Comparison of ENCODE assay signal across 17 cellular contexts in genomic region chr1:4375812-4376211, GRCh38.
"Had no signal": no experiment of that assay in that cellular context is flagged by ENCODE, and none has a peak within 500 bp of the region (broad histone marks: within the 10 kb centered on the region; RNA-seq: fewer than 3 reads in every experiment).

No MANE protein-coding gene starts in this region.

- H3K27ac ChIP-seq: dorsolateral prefrontal cortex, left ventricle myocardium inferior, ovary, suprapubic skin, upper lobe of right lung had no signal

- DNase-seq: activated CD4-positive, alpha-beta T cell treated with anti-CD3 and anti-CD28 coated beads for 4 hours; activated CD8-positive, alpha-beta memory T cell treated with anti-CD3 and anti-CD28 coated beads, Interleukin-2, amount 50 U/mL, for 4 hours; activated CD8-positive, alpha-beta T cell treated with anti-CD3 and anti-CD28 coated beads for 36 hours; activated naive CD4-positive, alpha-beta T cell treated with Interleukin-2 at 50 U/mL for 16 hours; activated naive CD8-positive, alpha-beta T cell treated with anti-CD3 and anti-CD28 coated beads, Interleukin-2, amount 50 U/mL, for 24 hours; dorsolateral prefrontal cortex; glutamatergic neuron; immature natural killer cell; left ventricle myocardium inferior; ovary; stimulated activated CD4-positive, alpha-beta T cell treated with anti-CD3 and anti-CD28 coated beads, Interleukin-4, amount 100 ng/mL, for 1 hour; stimulated activated CD8-positive, alpha-beta memory T cell treated with anti-CD3 and anti-CD28 coated beads, Interleukin-4, amount 100 ng/mL, for 48 hours; stimulated activated naive CD8-positive, alpha-beta T cell treated with anti-CD3 and anti-CD28 coated beads, Interleukin-15, Interleukin-2, amounts not matched to agents 100 U/mL and 50 U/mL, for 24 hours; T-helper 1 cell; upper lobe of right lung had no signal

- H3K4me3 ChIP-seq: dorsolateral prefrontal cortex, left ventricle myocardium inferior, ovary, suprapubic skin, upper lobe of right lung had no signal

- ATAC-seq: activated CD8-positive, alpha-beta T cell treated with anti-CD3 and anti-CD28 coated beads for 36 hours; activated naive CD8-positive, alpha-beta T cell treated with anti-CD3 and anti-CD28 coated beads, Interleukin-2, amount 50 U/mL, for 24 hours; esophagus mucosa; stimulated activated naive CD8-positive, alpha-beta T cell treated with anti-CD3 and anti-CD28 coated beads, Interleukin-15, Interleukin-2, amounts not matched to agents 100 U/mL and 50 U/mL, for 24 hours; upper lobe of right lung had no signal

- H3K36me3 ChIP-seq: left ventricle myocardium inferior, ovary, suprapubic skin, upper lobe of right lung had no signal

- H3K9me3 ChIP-seq: ovary, suprapubic skin, upper lobe of right lung had no signal

- H3K27me3 ChIP-seq: dorsolateral prefrontal cortex, ovary, suprapubic skin, upper lobe of right lung had no signal

- H3K4me1 ChIP-seq: left ventricle myocardium inferior, suprapubic skin, upper lobe of right lung had no signal
